ENCODE assay signal across 16 cellular contexts in the genomic region with DNA sequence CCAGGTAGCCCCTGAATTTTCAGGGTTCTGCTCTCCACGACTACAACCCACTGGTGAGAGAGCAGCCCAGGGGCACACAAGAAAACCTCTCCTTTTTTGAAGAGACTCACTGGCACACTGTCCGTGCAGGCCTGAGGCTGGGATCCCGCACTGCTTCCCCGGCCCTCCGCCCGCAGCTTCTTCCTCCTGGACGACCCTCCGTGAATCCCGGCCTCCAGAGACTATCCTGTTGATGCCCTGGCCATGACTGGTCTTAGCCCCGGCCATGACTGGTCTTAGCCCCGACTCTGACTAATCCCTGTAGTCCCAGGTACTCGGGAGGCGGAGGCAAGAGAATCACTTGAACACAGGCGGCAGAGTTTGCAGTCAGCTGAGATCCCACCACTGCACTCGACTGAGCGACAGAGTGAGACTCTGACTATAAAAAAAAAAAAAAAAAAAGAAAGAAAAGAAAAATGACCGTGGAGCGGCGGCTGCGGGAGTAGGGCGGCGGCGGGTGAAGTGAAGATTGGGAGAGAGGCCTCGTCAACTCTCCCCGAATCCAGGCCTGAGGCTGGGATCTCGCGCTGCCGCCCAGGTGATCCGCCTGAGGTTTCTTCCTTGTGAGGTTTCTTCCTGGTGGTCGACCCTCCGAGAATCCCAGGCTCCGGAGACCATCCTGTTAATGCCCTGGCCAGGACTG.
A peak's percentile ranks its signal among the peaks of the same experiment; 100 is the strongest.
DNase-seq lines count a peak whose midpoint lies in the region; ATAC-seq lines count a peak whose summit lies in the region.
"Had no signal": no experiment of that assay in that cellular context is flagged by ENCODE, and none has a peak within 500 bp of the region (broad histone marks: within the 10 kb centered on the region; RNA-seq: fewer than 3 reads in every experiment).

No MANE protein-coding gene starts in this region.

- peaks cover 27% of the 10 kb centered on the region for H3K36me3 Mint-ChIP-seq in natural killer cell treated with Interleukin-12 subunit alpha and Interleukin-12 subunit beta and Interleukin-15 and Interleukin-18, amount 100 ng/mL, for 72 hours
- H3K36me3 Mint-ChIP-seq: CD8-positive, alpha-beta T cell had no signal

- H3K9me3 Mint-ChIP-seq in natural killer cell treated with Interleukin-12 subunit alpha and Interleukin-12 subunit beta and Interleukin-15 and Interleukin-18, amount 100 ng/mL, for 72 hours = peaks cover 18% of the 10 kb centered on the region

- no peak for ATAC-seq in natural killer cell treated with Interleukin-12 subunit alpha and Interleukin-12 subunit beta and Interleukin-15 and Interleukin-18, amount 100 ng/mL, for 72 hours
- ATAC-seq in GM19324 (IDR thresholded peaks at IDR 0.05; ENCODE audit: low FRiP score, unreplicated experiment) = no peak
- ATAC-seq: A549; CD8-positive, alpha-beta T cell had no signal

- DNase-seq in NCI-H748 (lab: John Stamatoyannopoulos, UW; ENCODE audit: unreplicated experiment) (peak; percentile 19), NCI-H748 treated with DMSO at 0.1 percent for 48 hours (lab: John Stamatoyannopoulos, UW) (no peak), NCI-H1105 (lab: John Stamatoyannopoulos, UW) (peak; percentile 10), mesenteric fat pad (ENCODE audit: low spot score) (peak; percentile 68)
- no peak for DNase-seq in natural killer cell treated with Interleukin-12 subunit alpha and Interleukin-12 subunit beta and Interleukin-15 and Interleukin-18, amount 100 ng/mL, for 72 hours (ENCODE audit: low spot score)
- DNase-seq in stimulated activated CD8-positive, alpha-beta memory T cell treated with anti-CD3 and anti-CD28 coated beads, Interleukin-4, amount 100 ng/mL, for 48 hours = no peak
- DNase-seq: AML-193; Caco-2; Calu3; CD4-positive, alpha-beta T cell; CD8-positive, alpha-beta T cell; DMS79 treated with DMSO at 0.1 percent for 48 hours; GF-D8 had no signal

- no peaks in the 10 kb centered on the region for H3K27me3 Mint-ChIP-seq in natural killer cell treated with Interleukin-12 subunit alpha and Interleukin-12 subunit beta and Interleukin-15 and Interleukin-18, amount 100 ng/mL, for 72 hours
- H3K27me3 Mint-ChIP-seq: B cell; CD4-positive, alpha-beta T cell had no signal

- no peak overlapping the region for H3K27ac Mint-ChIP-seq in natural killer cell treated with Interleukin-12 subunit alpha and Interleukin-12 subunit beta and Interleukin-15 and Interleukin-18, amount 100 ng/mL, for 72 hours
- H3K27ac Mint-ChIP-seq: B cell; CD4-positive, alpha-beta T cell; CD8-positive, alpha-beta T cell had no signal

- no peak overlapping the region for H3K4me3 Mint-ChIP-seq in natural killer cell treated with Interleukin-12 subunit alpha and Interleukin-12 subunit beta and Interleukin-15 and Interleukin-18, amount 100 ng/mL, for 72 hours
- H3K4me3 Mint-ChIP-seq: B cell; CD4-positive, alpha-beta T cell; CD8-positive, alpha-beta T cell had no signal

- no peaks in the 10 kb centered on the region for H3K4me1 Mint-ChIP-seq in natural killer cell treated with Interleukin-12 subunit alpha and Interleukin-12 subunit beta and Interleukin-15 and Interleukin-18, amount 100 ng/mL, for 72 hours (ENCODE audit: low read depth in 2 of 2)
- H3K4me1 Mint-ChIP-seq: B cell had no signal

Comparison
In these comparisons a context has a peak if more than half of its experiments do, and no peak if none do; other contexts are left out.
1. DNase-seq: peak in NCI-H748 (single experiment), NCI-H1105 (single experiment) and mesenteric fat pad (single experiment); none in NCI-H748 treated with DMSO at 0.1 percent for 48 hours (single experiment), natural killer cell treated with Interleukin-12 subunit alpha and Interleukin-12 subunit beta and Interleukin-15 and Interleukin-18, amount 100 ng/mL, for 72 hours (single experiment) and stimulated activated CD8-positive, alpha-beta memory T cell treated with anti-CD3 and anti-CD28 coated beads, Interleukin-4, amount 100 ng/mL, for 48 hours (single experiment).